In the genomic region with DNA sequence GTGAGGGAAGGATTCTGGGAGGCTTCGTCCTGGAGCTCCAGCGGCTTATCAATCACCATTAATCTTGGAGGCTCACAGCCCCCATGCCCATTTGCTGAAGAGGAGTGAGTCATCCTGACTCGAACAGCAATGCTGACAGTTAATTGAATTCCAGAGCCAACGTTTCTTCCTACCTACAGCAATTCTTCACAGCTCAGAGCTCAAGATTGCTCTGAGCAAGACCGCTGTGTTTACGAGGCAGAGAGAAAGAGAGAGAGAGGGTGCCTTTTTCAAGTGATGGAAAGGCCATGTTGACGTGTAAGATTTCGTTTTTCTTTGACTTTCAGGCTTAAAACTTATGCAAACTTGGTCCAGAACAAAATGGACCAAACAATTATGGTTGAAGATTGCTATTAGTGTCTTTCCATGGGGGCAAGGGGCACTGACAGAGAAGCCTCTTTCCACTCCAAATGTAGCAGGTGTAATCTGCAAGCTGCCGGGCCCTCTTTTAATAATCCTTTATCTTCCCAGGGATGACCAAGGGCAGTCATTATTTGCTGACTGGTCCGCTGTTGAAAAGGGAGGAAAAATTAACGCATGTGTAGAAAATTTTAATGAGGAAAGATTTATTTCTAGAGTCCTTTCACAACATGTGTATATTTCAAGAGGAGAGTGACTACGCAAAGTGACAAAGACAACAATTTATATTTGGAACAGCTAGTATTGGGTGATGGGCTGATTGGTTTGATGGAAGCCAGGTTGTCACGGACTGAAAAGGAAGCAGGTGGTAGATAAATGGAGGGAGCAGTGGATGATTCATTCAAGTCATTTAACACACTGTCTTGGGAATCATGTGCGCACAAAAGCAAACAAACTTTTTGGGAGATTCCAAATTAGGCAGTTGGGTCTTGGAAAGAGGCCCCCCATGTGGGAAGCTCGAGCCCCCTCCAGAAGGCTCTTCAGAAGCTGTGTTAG, we compare ENCODE assay signal across 9 cellular contexts.
DNase-seq lines count a peak whose midpoint lies in the region; TF ChIP-seq lines count a peak whose summit lies in the region.
"Had no signal": no experiment of that assay in that cellular context is flagged by ENCODE, and none has a peak within 500 bp of the region (broad histone marks: within the 10 kb centered on the region; RNA-seq: fewer than 3 reads in every experiment).

No MANE protein-coding gene starts in this region.

- H3K27ac ChIP-seq in HEK293 (ENCODE audit: extremely low read depth, low read depth, low read length) (peak overlapping the region; percentile 60), sigmoid colon (no peak overlapping the region)

- in situ Hi-C loops in G401 (cut with HindIII; ENCODE audit: low sequenced_read_pairs), result loop anchor here (25.0 kb wide), 1 partner anchor 91 kb away; no protein-coding TSS in a partner anchor

- DNase-seq in NCI-H69 (lab: John Stamatoyannopoulos, UW) (peak; percentile 87), progenitor cell of endocrine pancreas (ENCODE audit: low spot score, unreplicated experiment) (no peak), sigmoid colon (no peak), GDM1 (lab: John Stamatoyannopoulos, UW) (no peak), G401 (ENCODE audit: low spot score) (no peak)
- DNase-seq: activated CD4-positive, alpha-beta T cell treated with anti-CD3 and anti-CD28 coated beads for 4 hours; NCI-H524 treated with DMSO at 0.1 percent for 48 hours had no signal

- H3K36me3 Mint-ChIP-seq in dendritic cell treated with granulocyte-macrophage colony-stimulating factor and Interleukin-4, amounts not matched to agents 40 ng/mL and 50 ng/mL, for 4 days (ENCODE audit: low read depth), result no peaks in the 10 kb centered on the region
- H3K36me3 Mint-ChIP-seq in progenitor cell of endocrine pancreas (ENCODE audit: insufficient read depth), result no peaks in the 10 kb centered on the region

- H3K36me3 ChIP-seq in HEK293 (ENCODE audit: control insufficient read depth in 2 of 2, insufficient read depth in 1 of 2, low read length in 2 of 2) (no peaks in the 10 kb centered on the region), sigmoid colon (no peaks in the 10 kb centered on the region)

- H3K4me3 ChIP-seq in HEK293 (ENCODE audit: low read depth, low read length), result no peak overlapping the region
- H3K4me3 ChIP-seq in sigmoid colon, result no peak overlapping the region

- H3K27me3 Mint-ChIP-seq in dendritic cell treated with granulocyte-macrophage colony-stimulating factor and Interleukin-4, amounts not matched to agents 40 ng/mL and 50 ng/mL, for 4 days, result no peaks in the 10 kb centered on the region
- no peaks in the 10 kb centered on the region for H3K27me3 Mint-ChIP-seq in progenitor cell of endocrine pancreas

- TF ChIP-seq POLR2A in sigmoid colon (IDR thresholded peaks at IDR 0.05), result no peak

- peak overlapping the region; percentile 2 for H3K27ac Mint-ChIP-seq in dendritic cell treated with granulocyte-macrophage colony-stimulating factor and Interleukin-4, amounts not matched to agents 40 ng/mL and 50 ng/mL, for 4 days
- H3K27ac Mint-ChIP-seq in progenitor cell of endocrine pancreas, result peak overlapping the region; percentile 90

- H3K4me3 Mint-ChIP-seq in dendritic cell treated with granulocyte-macrophage colony-stimulating factor and Interleukin-4, amounts not matched to agents 40 ng/mL and 50 ng/mL, for 4 days, result no peak overlapping the region
- H3K4me3 Mint-ChIP-seq in progenitor cell of endocrine pancreas (ENCODE audit: low read depth), result peak overlapping the region; percentile 10

- WGBS in sigmoid colon, 2 donors, result 84 to 85% methylated on average over 15 of the region's 15 CpGs

- CTCF ChIA-PET in HEK293 (lab: Yijun Ruan, JAX), result interaction anchor here (0.5 to 1.9 kb wide), 9 partner anchors 12 to 922 kb away, joined by 3 to 6 read pairs (median 4); no protein-coding TSS in a partner anchor

- H3K4me1 ChIP-seq in HEK293 (ENCODE audit: control insufficient read depth, insufficient read depth, low read length) (peaks cover 33% of the 10 kb centered on the region), sigmoid colon (peaks cover 0 to 18% (median 14%) of the 10 kb centered on the region in 4 donors)

- H3K27me3 ChIP-seq in sigmoid colon, result no peaks in the 10 kb centered on the region

- POLR2A ChIA-PET in HEK293 (lab: Yijun Ruan, JAX), result interaction anchor here (0.6 to 1.9 kb wide), 10 partner anchors 8 to 136 kb away, joined by 3 to 20 read pairs (median 4); a partner anchor contains a TSS

- intact Hi-C loops in dendritic cell treated with granulocyte-macrophage colony-stimulating factor and Interleukin-4, amounts not matched to agents 40 ng/mL and 50 ng/mL, for 4 days (cut with micrococcal nuclease), result loop anchor here (2.0 kb wide), 1 partner anchor 75 kb away; no protein-coding TSS in a partner anchor
- intact Hi-C loops in sigmoid colon (cut with DNase I), result no loop called here

- H3K9me3 ChIP-seq in HEK293 (ENCODE audit: control insufficient read depth, insufficient read depth, low read depth, low read length) (no peaks in the 10 kb centered on the region), sigmoid colon (no peaks in the 10 kb centered on the region)

- H3K9me3 Mint-ChIP-seq in dendritic cell treated with granulocyte-macrophage colony-stimulating factor and Interleukin-4, amounts not matched to agents 40 ng/mL and 50 ng/mL, for 4 days, result no peaks in the 10 kb centered on the region
- H3K9me3 Mint-ChIP-seq in progenitor cell of endocrine pancreas (ENCODE audit: low read depth), result no peaks in the 10 kb centered on the region

- H3K4me1 Mint-ChIP-seq in dendritic cell treated with granulocyte-macrophage colony-stimulating factor and Interleukin-4, amounts not matched to agents 40 ng/mL and 50 ng/mL, for 4 days (ENCODE audit: low read depth), result peaks cover 48% of the 10 kb centered on the region
- peaks cover 48% of the 10 kb centered on the region for H3K4me1 Mint-ChIP-seq in progenitor cell of endocrine pancreas (ENCODE audit: low read depth)

- no peak for TF ChIP-seq EP300 in sigmoid colon (IDR thresholded peaks at IDR 0.05)

- TF ChIP-seq CTCF in HEK293 (tag by site-specific recombination; IDR thresholded peaks at IDR 0.05), result no peak
- TF ChIP-seq CTCF in progenitor cell of endocrine pancreas (IDR thresholded peaks at IDR 0.05; ENCODE audit: unreplicated experiment), result no peak
- TF ChIP-seq CTCF in sigmoid colon (IDR thresholded peaks at IDR 0.05), result no peak

TF ChIP-seq in HEK293, 187 proteins besides CTCF, POLR2A, EP300 and RAD21 (continues in another document):
- TF ChIP-seq, protein P1, sequence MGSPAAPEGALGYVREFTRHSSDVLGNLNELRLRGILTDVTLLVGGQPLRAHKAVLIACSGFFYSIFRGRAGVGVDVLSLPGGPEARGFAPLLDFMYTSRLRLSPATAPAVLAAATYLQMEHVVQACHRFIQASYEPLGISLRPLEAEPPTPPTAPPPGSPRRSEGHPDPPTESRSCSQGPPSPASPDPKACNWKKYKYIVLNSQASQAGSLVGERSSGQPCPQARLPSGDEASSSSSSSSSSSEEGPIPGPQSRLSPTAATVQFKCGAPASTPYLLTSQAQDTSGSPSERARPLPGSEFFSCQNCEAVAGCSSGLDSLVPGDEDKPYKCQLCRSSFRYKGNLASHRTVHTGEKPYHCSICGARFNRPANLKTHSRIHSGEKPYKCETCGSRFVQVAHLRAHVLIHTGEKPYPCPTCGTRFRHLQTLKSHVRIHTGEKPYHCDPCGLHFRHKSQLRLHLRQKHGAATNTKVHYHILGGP (tag by site-specific recombination; IDR thresholded peaks at IDR 0.05), result no peak
- TF ChIP-seq ZNF558 (tag by site-specific recombination; IDR thresholded peaks at IDR 0.05) (0 out of 2 replicates have a peak, but pooled peaks have one; percentile 30), ZNF19 (tag by site-specific recombination; IDR thresholded peaks at IDR 0.05; ENCODE audit: low read depth) (no peak), ZBTB17 (tag by site-specific recombination; IDR thresholded peaks at IDR 0.05) (peak; percentile 90), ZNF140 (tag by site-specific recombination; IDR thresholded peaks at IDR 0.05) (no peak), ZNF423 (tag by site-specific recombination; IDR thresholded peaks at IDR 0.05) (no peak), ZNF121 (tag by site-specific recombination; IDR thresholded peaks at IDR 0.05) (no peak), KLF10 (tag by site-specific recombination; IDR thresholded peaks at IDR 0.05) (peak; percentile 66; the same call in 1 of the 2 replicates), TRIM28 (IDR thresholded peaks at IDR 0.05; ENCODE audit: borderline replicate concordance, low read length) (peak; percentile 89; the same call in 1 of the 2 replicates), ZNF266 (tag by site-specific recombination; IDR thresholded peaks at IDR 0.05; ENCODE audit: low read depth) (no peak)
- TF ChIP-seq, protein P2, sequence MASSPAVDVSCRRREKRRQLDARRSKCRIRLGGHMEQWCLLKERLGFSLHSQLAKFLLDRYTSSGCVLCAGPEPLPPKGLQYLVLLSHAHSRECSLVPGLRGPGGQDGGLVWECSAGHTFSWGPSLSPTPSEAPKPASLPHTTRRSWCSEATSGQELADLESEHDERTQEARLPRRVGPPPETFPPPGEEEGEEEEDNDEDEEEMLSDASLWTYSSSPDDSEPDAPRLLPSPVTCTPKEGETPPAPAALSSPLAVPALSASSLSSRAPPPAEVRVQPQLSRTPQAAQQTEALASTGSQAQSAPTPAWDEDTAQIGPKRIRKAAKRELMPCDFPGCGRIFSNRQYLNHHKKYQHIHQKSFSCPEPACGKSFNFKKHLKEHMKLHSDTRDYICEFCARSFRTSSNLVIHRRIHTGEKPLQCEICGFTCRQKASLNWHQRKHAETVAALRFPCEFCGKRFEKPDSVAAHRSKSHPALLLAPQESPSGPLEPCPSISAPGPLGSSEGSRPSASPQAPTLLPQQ (tag by site-specific recombination; IDR thresholded peaks at IDR 0.05), result peak; percentile 71; the same call in 1 of the 2 replicates
